In genomic region chr17:61837175-61838051, GRCh38 we compare ENCODE assay signal across 8 cellular contexts. TPM values are rescaled to one million over a fixed set of nuclear protein-coding genes. Genes with fewer than 3 reads are reported as not detected.
A peak's percentile ranks its signal among the peaks of the same experiment; 100 is the strongest.
DNase-seq lines count a peak whose midpoint lies in the region; ATAC-seq and TF ChIP-seq lines count a peak whose summit lies in the region.

No MANE protein-coding gene starts in this region.

- no TSS peak for BruUV-seq in mammary epithelial cell (replicated peaks; lab: Mats Ljungman, UMichigan)

- no peaks in the 10 kb centered on the region for H4K20me1 ChIP-seq in mammary epithelial cell (ENCODE audit: insufficient read depth, low read length)

- H3K79me2 ChIP-seq in mammary epithelial cell (ENCODE audit: insufficient read depth, low read length): no peaks in the 10 kb centered on the region

- peaks cover 1% of the 10 kb centered on the region for H3K36me3 ChIP-seq in mammary epithelial cell (ENCODE audit: insufficient read depth, low read length)

- DNase-seq in activated CD4-positive, CD25-positive, alpha-beta regulatory T cell (lab: John Stamatoyannopoulos, UW): peak; percentile 8 to 19 (median 11)
- no peak for DNase-seq in activated CD4-positive, CD25-positive, alpha-beta regulatory T cell treated with anti-CD3 and anti-CD28 coated beads, Interleukin-2, amount 50 U/mL, for 72 hours
- peak; percentile 3 for DNase-seq in NCI-H128 (lab: John Stamatoyannopoulos, UW; ENCODE audit: unreplicated experiment)
- DNase-seq in T1000 (lab: John Stamatoyannopoulos, UW): peak; percentile 48
- peak; percentile 37 for DNase-seq in mammary epithelial cell
- peak; percentile 26 to 77 for DNase-seq in left colon
- peak; percentile 13 to 24 (median 24) for DNase-seq in stimulated activated CD4-positive, alpha-beta T cell treated with anti-CD3 and anti-CD28 coated beads, TNF-alpha, amount 100 ng/mL, for 24 hours (ENCODE audit: low read depth in 3 of 3)

- intact Hi-C loops in mammary epithelial cell (cut with micrococcal nuclease) (loop anchor here (1.0 to 10.0 kb wide), 5 partner anchors 201 to 425 kb away; partner anchors contain the start of gene MED13), left colon (cut with DNase I, micrococcal nuclease) (loop anchor here in 1 of 2 donors (10.0 kb wide), 1 partner anchor 423 kb away; no protein-coding TSS in a partner anchor)

- H3K4me3 ChIP-seq in mammary epithelial cell (replicated peaks in 1 of 3; ENCODE audit: insufficient read depth in 1 of 3, low read depth in 2 of 3, low read length in 3 of 3): no peak overlapping the region

- no peak overlapping the region for H3K9ac ChIP-seq in mammary epithelial cell (ENCODE audit: insufficient read depth, low read length)

- no peak overlapping the region for H2AFZ ChIP-seq in mammary epithelial cell (ENCODE audit: low read depth, low read length)

- no peaks in the 10 kb centered on the region for H3K9me3 ChIP-seq in mammary epithelial cell (replicated peaks; ENCODE audit: insufficient read depth, low read length)

- no peak overlapping the region for H3K4me2 ChIP-seq in mammary epithelial cell (ENCODE audit: insufficient read depth, low read depth, low read length)

- in situ Hi-C loops in mammary epithelial cell (cut with MboI; ENCODE audit: low sequenced_read_pairs in 2 of 2): loop anchor here (5.0 to 25.0 kb wide), 2 partner anchors 200 to 425 kb away; no protein-coding TSS in a partner anchor

- ATAC-seq in left colon (peak; percentile 78), HG03196 (IDR thresholded peaks at IDR 0.05; ENCODE audit: unreplicated experiment) (no peak)

- CTCF ChIA-PET in mammary epithelial cell (lab: Charles Lee; ENCODE audit: low non-redundant PET): interaction anchor here (0.7 kb wide), 1 partner anchor 272 kb away, joined by 5 read pairs; no protein-coding TSS in a partner anchor

- peaks cover 17% of the 10 kb centered on the region for H3K4me1 ChIP-seq in mammary epithelial cell (ENCODE audit: insufficient read depth, low read length)

- H3K27me3 ChIP-seq in mammary epithelial cell (ENCODE audit: insufficient read depth, low read length): no peaks in the 10 kb centered on the region

- no peak overlapping the region for H3K27ac ChIP-seq in mammary epithelial cell (ENCODE audit: insufficient read depth, low read depth, low read length)

- 53% methylated on average over 4 of the region's 4 CpGs for WGBS in mammary epithelial cell (ENCODE audit: low coverage, missing lambda C conversion rate)

- dilution Hi-C loops in mammary epithelial cell (cut with HindIII; ENCODE audit: low sequenced_read_pairs): no loop called here

- peak; percentile 70 to 83 for TF ChIP-seq CTCF in mammary epithelial cell (conservative IDR thresholded peaks at IDR 0.05 in 1 of 2, IDR thresholded peaks at IDR 0.05 in 1 of 2; ENCODE audit: extremely low read depth in 1 of 2, insufficient read depth in 1 of 2, low read depth in 1 of 2, low read length in 2 of 2)

RNA-seq across cellular contexts. Expression of gene BRIP1, which starts 25.9 kb away (rescaled TPM):
- total RNA-seq in mammary epithelial cell (10 to 100 TPM; 10.2 to 13.2 TPM), left colon (1 to 10 TPM; 1.9 to 3.3 TPM)
- 4.9 TPM for polyA plus RNA-seq in mammary epithelial cell
- polyA minus RNA-seq in mammary epithelial cell: 8.3 TPM
